In the genomic region with DNA sequence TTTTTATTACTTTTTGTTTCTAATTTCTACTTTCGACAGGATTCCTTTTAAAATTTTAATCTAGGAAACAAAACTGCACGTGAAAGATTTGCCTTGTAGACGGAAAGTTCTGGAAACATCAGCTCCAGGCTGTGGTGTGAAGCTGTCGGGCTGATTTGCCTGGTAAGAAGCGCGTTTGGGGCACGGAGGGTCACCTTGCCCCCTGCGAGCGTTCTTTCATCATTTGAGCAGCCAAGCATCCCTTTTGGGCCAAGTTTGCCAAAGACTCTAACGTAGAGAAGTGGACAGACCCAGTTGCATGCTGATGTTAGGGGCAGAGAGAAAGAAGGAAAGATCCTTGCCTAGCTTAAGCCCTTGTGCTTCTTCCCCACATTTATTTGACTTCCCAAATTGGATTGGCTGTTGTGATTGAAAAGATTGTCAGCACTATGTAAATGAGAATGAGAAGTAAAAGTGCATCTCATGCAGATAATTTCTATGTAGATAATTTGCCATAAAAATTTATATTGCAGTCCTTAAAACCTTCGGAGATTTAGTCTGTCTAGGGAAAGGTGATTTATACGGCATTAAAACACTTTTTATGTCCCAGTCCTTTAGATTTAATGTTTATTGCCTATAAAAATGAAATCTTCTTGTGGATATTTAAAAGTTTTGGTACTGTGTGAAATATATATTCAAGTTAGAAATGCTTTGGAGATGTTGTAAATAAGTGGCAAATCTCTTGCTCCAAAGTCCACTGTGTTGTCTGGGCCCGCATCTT, we compare ENCODE assay signal across 1 cellular context.
TF ChIP-seq lines count a peak whose summit lies in the region.

No MANE protein-coding gene starts in this region.

TF ChIP-seq in GM23338, 12 proteins besides CTCF, POLR2A, EP300 and RAD21 (continued from another document):
- TF ChIP-seq, protein P1, sequence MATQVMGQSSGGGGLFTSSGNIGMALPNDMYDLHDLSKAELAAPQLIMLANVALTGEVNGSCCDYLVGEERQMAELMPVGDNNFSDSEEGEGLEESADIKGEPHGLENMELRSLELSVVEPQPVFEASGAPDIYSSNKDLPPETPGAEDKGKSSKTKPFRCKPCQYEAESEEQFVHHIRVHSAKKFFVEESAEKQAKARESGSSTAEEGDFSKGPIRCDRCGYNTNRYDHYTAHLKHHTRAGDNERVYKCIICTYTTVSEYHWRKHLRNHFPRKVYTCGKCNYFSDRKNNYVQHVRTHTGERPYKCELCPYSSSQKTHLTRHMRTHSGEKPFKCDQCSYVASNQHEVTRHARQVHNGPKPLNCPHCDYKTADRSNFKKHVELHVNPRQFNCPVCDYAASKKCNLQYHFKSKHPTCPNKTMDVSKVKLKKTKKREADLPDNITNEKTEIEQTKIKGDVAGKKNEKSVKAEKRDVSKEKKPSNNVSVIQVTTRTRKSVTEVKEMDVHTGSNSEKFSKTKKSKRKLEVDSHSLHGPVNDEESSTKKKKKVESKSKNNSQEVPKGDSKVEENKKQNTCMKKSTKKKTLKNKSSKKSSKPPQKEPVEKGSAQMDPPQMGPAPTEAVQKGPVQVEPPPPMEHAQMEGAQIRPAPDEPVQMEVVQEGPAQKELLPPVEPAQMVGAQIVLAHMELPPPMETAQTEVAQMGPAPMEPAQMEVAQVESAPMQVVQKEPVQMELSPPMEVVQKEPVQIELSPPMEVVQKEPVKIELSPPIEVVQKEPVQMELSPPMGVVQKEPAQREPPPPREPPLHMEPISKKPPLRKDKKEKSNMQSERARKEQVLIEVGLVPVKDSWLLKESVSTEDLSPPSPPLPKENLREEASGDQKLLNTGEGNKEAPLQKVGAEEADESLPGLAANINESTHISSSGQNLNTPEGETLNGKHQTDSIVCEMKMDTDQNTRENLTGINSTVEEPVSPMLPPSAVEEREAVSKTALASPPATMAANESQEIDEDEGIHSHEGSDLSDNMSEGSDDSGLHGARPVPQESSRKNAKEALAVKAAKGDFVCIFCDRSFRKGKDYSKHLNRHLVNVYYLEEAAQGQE (IDR thresholded peaks at IDR 0.05; ENCODE audit: unreplicated experiment): no peak
- TF ChIP-seq STAT1 (IDR thresholded peaks at IDR 0.05; ENCODE audit: unreplicated experiment): no peak
- no peak for TF ChIP-seq ZNF114 (CRISPR knock-in tag; IDR thresholded peaks at IDR 0.05)
- TF ChIP-seq, protein P2, sequence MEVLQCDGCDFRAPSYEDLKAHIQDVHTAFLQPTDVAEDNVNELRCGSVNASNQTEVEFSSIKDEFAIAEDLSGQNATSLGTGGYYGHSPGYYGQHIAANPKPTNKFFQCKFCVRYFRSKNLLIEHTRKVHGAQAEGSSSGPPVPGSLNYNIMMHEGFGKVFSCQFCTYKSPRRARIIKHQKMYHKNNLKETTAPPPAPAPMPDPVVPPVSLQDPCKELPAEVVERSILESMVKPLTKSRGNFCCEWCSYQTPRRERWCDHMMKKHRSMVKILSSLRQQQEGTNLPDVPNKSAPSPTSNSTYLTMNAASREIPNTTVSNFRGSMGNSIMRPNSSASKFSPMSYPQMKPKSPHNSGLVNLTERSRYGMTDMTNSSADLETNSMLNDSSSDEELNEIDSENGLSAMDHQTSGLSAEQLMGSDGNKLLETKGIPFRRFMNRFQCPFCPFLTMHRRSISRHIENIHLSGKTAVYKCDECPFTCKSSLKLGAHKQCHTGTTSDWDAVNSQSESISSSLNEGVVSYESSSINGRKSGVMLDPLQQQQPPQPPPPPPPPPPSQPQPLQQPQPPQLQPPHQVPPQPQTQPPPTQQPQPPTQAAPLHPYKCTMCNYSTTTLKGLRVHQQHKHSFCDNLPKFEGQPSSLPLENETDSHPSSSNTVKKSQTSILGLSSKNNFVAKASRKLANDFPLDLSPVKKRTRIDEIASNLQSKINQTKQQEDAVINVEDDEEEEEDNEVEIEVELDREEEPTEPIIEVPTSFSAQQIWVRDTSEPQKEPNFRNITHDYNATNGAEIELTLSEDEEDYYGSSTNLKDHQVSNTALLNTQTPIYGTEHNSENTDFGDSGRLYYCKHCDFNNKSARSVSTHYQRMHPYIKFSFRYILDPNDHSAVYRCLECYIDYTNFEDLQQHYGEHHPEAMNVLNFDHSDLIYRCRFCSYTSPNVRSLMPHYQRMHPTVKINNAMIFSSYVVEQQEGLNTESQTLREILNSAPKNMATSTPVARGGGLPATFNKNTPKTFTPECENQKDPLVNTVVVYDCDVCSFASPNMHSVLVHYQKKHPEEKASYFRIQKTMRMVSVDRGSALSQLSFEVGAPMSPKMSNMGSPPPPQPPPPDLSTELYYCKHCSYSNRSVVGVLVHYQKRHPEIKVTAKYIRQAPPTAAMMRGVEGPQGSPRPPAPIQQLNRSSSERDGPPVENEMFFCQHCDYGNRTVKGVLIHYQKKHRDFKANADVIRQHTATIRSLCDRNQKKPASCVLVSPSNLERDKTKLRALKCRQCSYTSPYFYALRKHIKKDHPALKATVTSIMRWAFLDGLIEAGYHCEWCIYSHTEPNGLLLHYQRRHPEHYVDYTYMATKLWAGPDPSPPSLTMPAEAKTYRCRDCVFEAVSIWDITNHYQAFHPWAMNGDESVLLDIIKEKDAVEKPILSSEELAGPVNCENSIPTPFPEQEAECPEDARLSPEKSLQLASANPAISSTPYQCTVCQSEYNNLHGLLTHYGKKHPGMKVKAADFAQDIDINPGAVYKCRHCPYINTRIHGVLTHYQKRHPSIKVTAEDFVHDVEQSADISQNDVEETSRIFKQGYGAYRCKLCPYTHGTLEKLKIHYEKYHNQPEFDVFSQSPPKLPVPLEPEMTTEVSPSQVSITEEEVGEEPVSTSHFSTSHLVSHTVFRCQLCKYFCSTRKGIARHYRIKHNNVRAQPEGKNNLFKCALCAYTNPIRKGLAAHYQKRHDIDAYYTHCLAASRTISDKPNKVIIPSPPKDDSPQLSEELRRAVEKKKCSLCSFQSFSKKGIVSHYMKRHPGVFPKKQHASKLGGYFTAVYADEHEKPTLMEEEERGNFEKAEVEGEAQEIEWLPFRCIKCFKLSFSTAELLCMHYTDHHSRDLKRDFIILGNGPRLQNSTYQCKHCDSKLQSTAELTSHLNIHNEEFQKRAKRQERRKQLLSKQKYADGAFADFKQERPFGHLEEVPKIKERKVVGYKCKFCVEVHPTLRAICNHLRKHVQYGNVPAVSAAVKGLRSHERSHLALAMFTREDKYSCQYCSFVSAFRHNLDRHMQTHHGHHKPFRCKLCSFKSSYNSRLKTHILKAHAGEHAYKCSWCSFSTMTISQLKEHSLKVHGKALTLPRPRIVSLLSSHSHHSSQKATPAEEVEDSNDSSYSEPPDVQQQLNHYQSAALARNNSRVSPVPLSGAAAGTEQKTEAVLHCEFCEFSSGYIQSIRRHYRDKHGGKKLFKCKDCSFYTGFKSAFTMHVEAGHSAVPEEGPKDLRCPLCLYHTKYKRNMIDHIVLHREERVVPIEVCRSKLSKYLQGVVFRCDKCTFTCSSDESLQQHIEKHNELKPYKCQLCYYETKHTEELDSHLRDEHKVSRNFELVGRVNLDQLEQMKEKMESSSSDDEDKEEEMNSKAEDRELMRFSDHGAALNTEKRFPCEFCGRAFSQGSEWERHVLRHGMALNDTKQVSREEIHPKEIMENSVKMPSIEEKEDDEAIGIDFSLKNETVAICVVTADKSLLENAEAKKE (CRISPR knock-in tag; IDR thresholded peaks at IDR 0.05): no peak
TF ChIP-seq in GM23338: peak in this region for 0.
